ENCODE assay signal across 10 cellular contexts in the genomic region with DNA sequence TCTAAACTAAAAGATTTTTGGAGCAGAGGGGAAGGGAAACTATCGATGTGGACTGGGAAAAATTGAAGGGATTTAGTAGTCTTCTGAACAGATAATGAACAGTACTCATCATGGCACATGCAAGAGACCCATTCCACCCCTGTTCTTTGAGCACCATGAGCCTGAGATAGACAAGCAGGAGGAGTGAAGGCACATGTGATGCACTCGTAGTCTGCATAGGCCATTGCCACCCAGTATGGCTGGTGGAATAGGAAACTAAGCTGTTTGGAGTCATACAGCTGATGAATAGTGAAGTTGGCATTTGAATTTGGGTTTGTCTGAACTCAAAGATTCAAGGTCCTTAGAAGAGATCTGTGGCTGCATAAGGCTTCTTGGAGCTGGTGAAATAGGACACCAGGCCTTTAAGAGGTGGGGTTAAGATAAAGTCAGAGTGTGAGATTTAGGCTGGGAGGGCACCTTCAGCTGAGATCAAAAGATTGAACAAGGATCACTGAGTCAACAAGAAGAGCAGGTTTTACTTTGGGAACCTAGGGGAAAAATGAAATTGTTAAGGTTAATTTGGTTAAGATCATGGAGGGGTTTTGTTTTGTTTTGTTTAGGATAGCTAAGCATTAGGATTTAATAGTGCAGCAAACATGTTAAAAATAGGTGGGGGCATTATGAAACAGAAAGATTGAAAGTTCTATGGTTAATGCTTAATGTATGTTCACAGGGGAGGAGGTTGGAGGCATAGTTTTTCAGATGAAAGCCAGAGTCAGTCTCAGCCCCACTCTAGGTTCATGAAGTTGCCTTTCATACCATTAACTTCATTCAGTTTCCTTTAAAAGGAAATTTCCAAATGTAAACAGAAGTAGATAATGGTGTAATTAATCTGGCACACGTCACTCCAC.
DNase-seq lines count a peak whose midpoint lies in the region; ATAC-seq and TF ChIP-seq lines count a peak whose summit lies in the region.
"Had no signal": no experiment of that assay in that cellular context is flagged by ENCODE, and none has a peak within 500 bp of the region (broad histone marks: within the 10 kb centered on the region; RNA-seq: fewer than 3 reads in every experiment).

No MANE protein-coding gene starts in this region.

- no peak for TF ChIP-seq POLR2A in thyroid gland (IDR thresholded peaks at IDR 0.05)

- intact Hi-C loops in thyroid gland (cut with DNase I): no loop called here

- H3K4me3 Mint-ChIP-seq in activated naive CD4-positive, alpha-beta T cell treated with anti-CD3 and anti-CD28 coated beads, Interleukin-2, amount 10 ng/mL, durations not matched to agents 7 days and 5 days: no peak overlapping the region
- H3K4me3 Mint-ChIP-seq in stimulated activated memory B cell treated with anti-CD40 and anti-IgM and Interleukin-4, amounts not matched to agents 10 μg/mL and 1 μg/mL and 100 μg/mL, for 72 hours: no peak overlapping the region
- no peak overlapping the region for H3K4me3 Mint-ChIP-seq in activated T-cell treated with anti-CD3 and anti-CD28 coated beads, Interleukin-2, amount 50 U/mL, for 72 hours

- peaks cover 11% of the 10 kb centered on the region for H3K4me1 Mint-ChIP-seq in activated naive CD4-positive, alpha-beta T cell treated with anti-CD3 and anti-CD28 coated beads, Interleukin-2, amount 10 ng/mL, durations not matched to agents 7 days and 5 days
- peaks cover 63% of the 10 kb centered on the region for H3K4me1 Mint-ChIP-seq in stimulated activated memory B cell treated with anti-CD40 and anti-IgM and Interleukin-4, amounts not matched to agents 10 μg/mL and 1 μg/mL and 100 μg/mL, for 72 hours
- H3K4me1 Mint-ChIP-seq in activated T-cell treated with anti-CD3 and anti-CD28 coated beads, Interleukin-2, amount 50 U/mL, for 72 hours (ENCODE audit: low read depth): peaks cover 51% of the 10 kb centered on the region

- 81 to 82% methylated on average over 3 of the region's 3 CpGs for WGBS in thyroid gland, 2 donors

- H3K4me3 ChIP-seq in MG63 (no peak overlapping the region), thyroid gland (replicated peaks in 1 of 3) (no peak overlapping the region)
- H3K4me3 ChIP-seq: HAP-1 had no signal

- DNase-seq in activated naive CD4-positive, alpha-beta T cell treated with anti-CD3 and anti-CD28 coated beads, Interleukin-2, amount 10 ng/mL, durations not matched to agents 7 days and 5 days: no peak
- no peak for DNase-seq in activated naive CD4-positive, alpha-beta T cell treated with Interleukin-2 at 50 U/mL for 16 hours
- DNase-seq in MG63 (no peak), thyroid gland (no peak)
- no peak for DNase-seq in activated T-cell treated with anti-CD3 and anti-CD28 coated beads, Interleukin-2, amount 50 U/mL, for 72 hours

- peak overlapping the region; percentile 34 for H3K27ac ChIP-seq in VCaP
- H3K27ac ChIP-seq in thyroid gland: peak overlapping the region in 1 of 3 donors; percentile 10
- H3K27ac ChIP-seq: RWPE1 had no signal

- peak overlapping the region; percentile 6 for H3K27ac Mint-ChIP-seq in activated naive CD4-positive, alpha-beta T cell treated with anti-CD3 and anti-CD28 coated beads, Interleukin-2, amount 10 ng/mL, durations not matched to agents 7 days and 5 days
- H3K27ac Mint-ChIP-seq in stimulated activated memory B cell treated with anti-CD40 and anti-IgM and Interleukin-4, amounts not matched to agents 10 μg/mL and 1 μg/mL and 100 μg/mL, for 72 hours: peak overlapping the region; percentile 25
- H3K27ac Mint-ChIP-seq in activated T-cell treated with anti-CD3 and anti-CD28 coated beads, Interleukin-2, amount 50 U/mL, for 72 hours: no peak overlapping the region

- H3K27me3 ChIP-seq in MG63: no peaks in the 10 kb centered on the region
- no peaks in the 10 kb centered on the region for H3K27me3 ChIP-seq in thyroid gland

- peak; percentile 81 for ATAC-seq in HG02840 (IDR thresholded peaks at IDR 0.05; ENCODE audit: low FRiP score, unreplicated experiment)
- no peak for ATAC-seq in stimulated activated memory B cell treated with anti-CD40 and anti-IgM and Interleukin-4, amounts not matched to agents 10 μg/mL and 1 μg/mL and 100 μg/mL, for 72 hours
- ATAC-seq in activated T-cell treated with anti-CD3 and anti-CD28 coated beads, Interleukin-2, amount 50 U/mL, for 72 hours (replicated peaks in 1 of 2): no peak

- peaks cover 20% of the 10 kb centered on the region for H3K36me3 Mint-ChIP-seq in activated naive CD4-positive, alpha-beta T cell treated with anti-CD3 and anti-CD28 coated beads, Interleukin-2, amount 10 ng/mL, durations not matched to agents 7 days and 5 days
- peaks cover 23% of the 10 kb centered on the region for H3K36me3 Mint-ChIP-seq in stimulated activated memory B cell treated with anti-CD40 and anti-IgM and Interleukin-4, amounts not matched to agents 10 μg/mL and 1 μg/mL and 100 μg/mL, for 72 hours
- H3K36me3 Mint-ChIP-seq in activated T-cell treated with anti-CD3 and anti-CD28 coated beads, Interleukin-2, amount 50 U/mL, for 72 hours (ENCODE audit: insufficient read depth in 2 of 2): no peaks in the 10 kb centered on the region

- H3K27me3 Mint-ChIP-seq in activated naive CD4-positive, alpha-beta T cell treated with anti-CD3 and anti-CD28 coated beads, Interleukin-2, amount 10 ng/mL, durations not matched to agents 7 days and 5 days: no peaks in the 10 kb centered on the region
- H3K27me3 Mint-ChIP-seq in stimulated activated memory B cell treated with anti-CD40 and anti-IgM and Interleukin-4, amounts not matched to agents 10 μg/mL and 1 μg/mL and 100 μg/mL, for 72 hours: no peaks in the 10 kb centered on the region
- no peaks in the 10 kb centered on the region for H3K27me3 Mint-ChIP-seq in activated T-cell treated with anti-CD3 and anti-CD28 coated beads, Interleukin-2, amount 50 U/mL, for 72 hours (ENCODE audit: low read depth)

- peaks cover 21 to 26% of the 10 kb centered on the region in 2 donors for H3K4me1 ChIP-seq in thyroid gland
- H3K4me1 ChIP-seq: HAP-1 had no signal

- TF ChIP-seq CTCF in VCaP (conservative IDR thresholded peaks at IDR 0.05) (no peak), thyroid gland (IDR thresholded peaks at IDR 0.05) (no peak)

- H3K36me3 ChIP-seq in MG63: no peaks in the 10 kb centered on the region; the same call in 1 of the 2 replicates
- no peaks in the 10 kb centered on the region for H3K36me3 ChIP-seq in thyroid gland
- H3K36me3 ChIP-seq: HAP-1 had no signal

- H3K9me3 ChIP-seq in MG63: no peaks in the 10 kb centered on the region
- H3K9me3 ChIP-seq in thyroid gland: no peaks in the 10 kb centered on the region
- H3K9me3 ChIP-seq: HAP-1 had no signal

- CTCF ChIA-PET in activated naive CD4-positive, alpha-beta T cell treated with anti-CD3 and anti-CD28 coated beads, Interleukin-2, amount 10 ng/mL, durations not matched to agents 7 days and 5 days (lab: Charles Lee): no interaction called here

- H3K9me3 Mint-ChIP-seq in activated naive CD4-positive, alpha-beta T cell treated with anti-CD3 and anti-CD28 coated beads, Interleukin-2, amount 10 ng/mL, durations not matched to agents 7 days and 5 days: no peaks in the 10 kb centered on the region
- no peaks in the 10 kb centered on the region for H3K9me3 Mint-ChIP-seq in stimulated activated memory B cell treated with anti-CD40 and anti-IgM and Interleukin-4, amounts not matched to agents 10 μg/mL and 1 μg/mL and 100 μg/mL, for 72 hours
- no peaks in the 10 kb centered on the region for H3K9me3 Mint-ChIP-seq in activated T-cell treated with anti-CD3 and anti-CD28 coated beads, Interleukin-2, amount 50 U/mL, for 72 hours
